20 cellular contexts compared by ENCODE assay signal in the genomic region with DNA sequence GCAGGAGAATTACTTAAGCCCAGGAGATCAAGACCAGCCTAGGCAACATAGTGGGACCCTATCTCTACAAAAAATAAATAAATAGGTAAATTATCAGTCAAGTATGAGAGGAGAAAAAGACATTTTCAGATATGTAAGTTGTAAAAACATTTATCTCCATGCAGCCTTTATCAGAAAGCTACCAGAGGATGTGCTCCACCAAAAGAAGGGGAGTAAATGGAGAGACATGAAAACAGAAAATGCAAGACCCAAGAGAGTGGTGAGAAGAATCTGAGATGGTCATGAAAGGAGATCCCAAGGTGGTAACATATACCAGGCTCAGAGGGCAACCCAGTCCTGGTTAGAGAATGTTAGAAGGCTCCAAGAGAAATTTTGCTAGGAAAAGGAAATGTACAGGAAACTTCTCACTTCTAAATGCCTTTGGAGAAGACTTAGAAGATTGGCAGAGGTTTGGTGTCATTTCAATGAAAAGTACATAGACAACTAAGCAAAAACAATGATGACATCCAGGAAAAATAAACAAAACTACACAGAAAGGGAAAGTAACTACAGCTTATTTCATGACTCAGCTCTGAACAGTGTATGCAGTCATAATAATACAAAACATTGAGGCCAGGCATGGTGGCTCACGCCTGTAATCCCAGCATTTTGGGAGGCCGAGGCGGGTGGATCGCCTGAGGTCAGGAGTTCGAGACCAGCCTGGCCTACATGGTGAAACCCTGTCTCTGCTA. TPM values are rescaled to one million over a fixed set of nuclear protein-coding genes. Genes with fewer than 3 reads are reported as not detected.
"Had no signal": no experiment of that assay in that cellular context is flagged by ENCODE, and none has a peak within 500 bp of the region (broad histone marks: within the 10 kb centered on the region; RNA-seq: fewer than 3 reads in every experiment).

No MANE protein-coding gene starts in this region.

- FAIRE-seq: islet of Langerhans, TTC549 had no signal

- DNase-seq: activated B cell treated with CpG ODN at 0.5 μM for 24 hours; activated CD4-positive, alpha-beta T cell treated with anti-CD3 and anti-CD28 coated beads, Interleukin-2, amount 10 ng/mL, durations not matched to agents 24 days and 14 days; amniotic stem cell; cerebellar nuclear complex; endodermal cell; glutamatergic neuron; natural killer cell; right cardiac atrium; T-helper 2 cell had no signal

- H3K4me1 ChIP-seq: suprapubic skin had no signal

- H3K36me3 ChIP-seq: suprapubic skin had no signal

- H3K9me3 ChIP-seq: suprapubic skin had no signal

- H3K4me3 ChIP-seq: smooth muscle cell, suprapubic skin had no signal

- ATAC-seq: left lobe of liver; natural killer cell; right cardiac atrium; stimulated activated memory B cell treated with anti-CD40 and anti-IgM and Interleukin-4, amounts not matched to agents 10 μg/mL and 1 μg/mL and 100 μg/mL, for 72 hours had no signal

- H3K4me2 ChIP-seq: smooth muscle cell had no signal

- H3K27ac ChIP-seq: suprapubic skin had no signal

RNA-seq across cellular contexts. Expression of gene CIB4, which starts 19.5 kb away (rescaled TPM):
- total RNA-seq: activated B cell treated with CpG ODN at 0.5 μM for 24 hours; activated CD4-positive, alpha-beta T cell treated with anti-CD3 and anti-CD28 coated beads, Interleukin-2, amount 10 ng/mL, durations not matched to agents 24 days and 14 days; activated T-helper 1 cell treated with anti-CD3 and anti-CD28 coated beads, Interleukin-12 subunit alpha, Interleukin-12 subunit beta, Interleukin-2, Interleukin-4 antibody, amounts not matched to agents 30 ng/mL and 10 ng/mL and 1 ng/mL, durations not matched to agents 14 hours and 24 hours and 36 hours; dermis microvascular lymphatic vessel endothelial cell; endodermal cell; left lobe of liver; mucosa of gallbladder; natural killer cell; posterior vena cava; right cardiac atrium; smooth muscle cell; suprapubic skin had no signal
- polyA plus RNA-seq: esophagus, right cardiac atrium, smooth muscle cell had no signal
